18 cellular contexts compared by ENCODE assay signal in the genomic region with DNA sequence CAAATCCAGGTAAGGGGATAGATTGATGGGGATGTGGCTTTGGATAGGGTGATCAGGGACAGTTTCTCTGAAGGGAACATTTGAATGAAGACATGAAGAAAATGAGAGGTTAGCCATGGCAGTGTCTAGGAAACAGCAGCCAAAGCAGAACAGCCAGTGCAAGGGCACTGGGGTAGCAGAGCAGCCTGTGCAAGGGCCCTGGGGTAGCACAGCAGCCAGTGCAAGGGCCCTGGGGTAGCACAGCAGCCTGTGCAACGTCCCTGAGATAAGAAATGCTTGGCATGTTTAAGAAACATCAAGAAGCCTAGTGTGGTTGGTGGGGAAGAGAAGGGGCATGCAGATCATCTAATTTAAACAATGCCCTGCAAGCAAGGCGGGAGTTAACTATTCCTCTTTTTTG.
A peak's percentile ranks its signal among the peaks of the same experiment; 100 is the strongest.
DNase-seq lines count a peak whose midpoint lies in the region; ATAC-seq, FAIRE-seq and TF ChIP-seq lines count a peak whose summit lies in the region.
"Had no signal": no experiment of that assay in that cellular context is flagged by ENCODE, and none has a peak within 500 bp of the region (broad histone marks: within the 10 kb centered on the region; RNA-seq: fewer than 3 reads in every experiment).

No MANE protein-coding gene starts in this region.

- H3K4me1 ChIP-seq in K562 (replicated peaks in 1 of 2; ENCODE audit: control insufficient read depth in 2 of 2, insufficient read depth in 2 of 2, low read length in 2 of 2) (peaks cover 0 to 6% of the 10 kb centered on the region in 2 experiments; a peak in 1 of 5 replicates), upper lobe of right lung (no peaks in the 10 kb centered on the region)

- no peak overlapping the region for H3K4me2 ChIP-seq in K562 (ENCODE audit: insufficient read depth, low read length)

- no peak overlapping the region for H3K9ac ChIP-seq in K562 (ENCODE audit: insufficient read depth in 1 of 2, low read depth in 2 of 2, low read length in 2 of 2)

- no peak overlapping the region for H3K27ac Mint-ChIP-seq in activated CD4-positive, alpha-beta T cell treated with anti-CD3 and anti-CD28 coated beads for 36 hours
- H3K27ac Mint-ChIP-seq: CD4-positive, alpha-beta memory T cell had no signal

- POLR2A ChIA-PET in K562 (lab: Yijun Ruan, JAX) = no interaction called here
- POLR2A ChIA-PET in activated CD4-positive, alpha-beta T cell treated with anti-CD3 and anti-CD28 coated beads for 36 hours (lab: Charles Lee) = no interaction called here

- intact Hi-C loops in K562 (cut with micrococcal nuclease) (no loop called here), posterior vena cava (cut with DNase I) (no loop called here), upper lobe of right lung (cut with DNase I) (no loop called here)
- intact Hi-C loops in activated CD4-positive, alpha-beta T cell treated with anti-CD3 and anti-CD28 coated beads for 36 hours (cut with DNase I, micrococcal nuclease) = no loop called here

- peaks cover 6% of the 10 kb centered on the region for H3K4me1 Mint-ChIP-seq in activated CD4-positive, alpha-beta T cell treated with anti-CD3 and anti-CD28 coated beads for 36 hours

- no peak overlapping the region for H3K27ac ChIP-seq in K562 (ENCODE audit: extremely low read depth, low read depth, low read length)
- no peak overlapping the region for H3K27ac ChIP-seq in upper lobe of right lung

- H2AFZ ChIP-seq in K562 (ENCODE audit: low read depth, low read length) = no peak overlapping the region

- H3K4me3 Mint-ChIP-seq in activated CD4-positive, alpha-beta T cell treated with anti-CD3 and anti-CD28 coated beads for 36 hours = no peak overlapping the region
- H3K4me3 Mint-ChIP-seq: CD4-positive, alpha-beta memory T cell had no signal

- no peaks in the 10 kb centered on the region for H3K36me3 ChIP-seq in K562 (ENCODE audit: control insufficient read depth, insufficient read depth, low read length)
- no peaks in the 10 kb centered on the region for H3K36me3 ChIP-seq in upper lobe of right lung

- TF ChIP-seq CTCF in K562 (IDR thresholded peaks at IDR 0.05 in 2 of 3, conservative IDR thresholded peaks at IDR 0.05 in 1 of 3; ENCODE audit: insufficient read depth in 2 of 3, low read depth in 1 of 3, low read length in 3 of 3) (no peak), upper lobe of right lung (IDR thresholded peaks at IDR 0.05) (no peak)

- no peaks in the 10 kb centered on the region for H4K20me1 ChIP-seq in K562 (replicated peaks; ENCODE audit: control insufficient read depth, insufficient read depth, low read length)

- peaks cover 22 to 24% of the 10 kb centered on the region in 2 experiments for H3K27me3 ChIP-seq in K562 (ENCODE audit: control insufficient read depth in 2 of 2, insufficient read depth in 2 of 2, low read length in 2 of 2)
- H3K27me3 ChIP-seq in upper lobe of right lung = peaks cover 43% of the 10 kb centered on the region

- TF ChIP-seq RAD21 in K562 (CRISPR knock-in tag; conservative IDR thresholded peaks at IDR 0.05 in 1 of 2, IDR thresholded peaks at IDR 0.05 in 1 of 2) = no peak

- H3K27me3 Mint-ChIP-seq in activated CD4-positive, alpha-beta T cell treated with anti-CD3 and anti-CD28 coated beads for 36 hours = peaks cover 59% of the 10 kb centered on the region

- no peaks in the 10 kb centered on the region for H3K79me2 ChIP-seq in K562 (ENCODE audit: control insufficient read depth, insufficient read depth, low read length)

- no peak for TF ChIP-seq POLR2A in K562 (conservative IDR thresholded peaks at IDR 0.05)

- H3K9me3 Mint-ChIP-seq in activated CD4-positive, alpha-beta T cell treated with anti-CD3 and anti-CD28 coated beads for 36 hours (ENCODE audit: low read depth) = peaks cover 2% of the 10 kb centered on the region

- no peak for FAIRE-seq in K562 (lab: Jason Lieb, UNC)
- FAIRE-seq: GM12891, GM18507 had no signal

- no peaks in the 10 kb centered on the region for H3K9me1 ChIP-seq in K562 (ENCODE audit: control insufficient read depth, insufficient read depth, low read length)

- BruUV-seq in K562 (replicated peaks; lab: Mats Ljungman, UMichigan) = no TSS peak

- ATAC-seq in K562 (no peak), upper lobe of right lung (no peak), GM21381 (IDR thresholded peaks at IDR 0.05; ENCODE audit: unreplicated experiment) (no peak)
- ATAC-seq in activated CD4-positive, alpha-beta T cell treated with anti-CD3 and anti-CD28 coated beads for 36 hours = no peak

- H3K9me3 ChIP-seq in K562 (replicated peaks; ENCODE audit: control insufficient read depth, insufficient read depth, low read depth, low read length) (no peaks in the 10 kb centered on the region), upper lobe of right lung (no peaks in the 10 kb centered on the region)

- H3K36me3 Mint-ChIP-seq in activated CD4-positive, alpha-beta T cell treated with anti-CD3 and anti-CD28 coated beads for 36 hours (ENCODE audit: low read depth) = no peaks in the 10 kb centered on the region
- H3K36me3 Mint-ChIP-seq: CD4-positive, alpha-beta memory T cell had no signal

- no peak for TF ChIP-seq EP300 in K562 (IDR thresholded peaks at IDR 0.05; ENCODE audit: low read length)

- 0% methylated on average over 1 of the region's 2 CpGs for WGBS in K562 (ENCODE audit: insufficient coverage, low coverage, missing lambda C conversion rate)

- CTCF ChIA-PET in K562 (lab: Yijun Ruan, JAX; ENCODE audit: low intra/inter-chr PET ratio) = no interaction called here
- CTCF ChIA-PET in activated CD4-positive, alpha-beta T cell treated with anti-CD3 and anti-CD28 coated beads for 36 hours (lab: Charles Lee) = no interaction called here

- no peak for DNase-seq in K562 (ENCODE audit: extremely low read depth in 1 of 4, low spot score in 3 of 4)
- DNase-seq in posterior vena cava (ENCODE audit: low spot score) = peak; percentile 8
- peak; percentile 18 for DNase-seq in upper lobe of right lung
- DNase-seq in activated CD4-positive, alpha-beta T cell treated with anti-CD3 and anti-CD28 coated beads for 36 hours = no peak
- no peak for DNase-seq in middle frontal gyrus (ENCODE audit: extremely low spot score, low spot score)
- DNase-seq: C1 segment of cervical spinal cord; Calu3; CD4-positive, alpha-beta memory T cell; COR-L47; DMS53; DMS79 treated with DMSO at 0.1 percent for 48 hours; GF-D8; GOT3; H7; HCEC 1CT had no signal

- in situ Hi-C loops in K562 (cut with MboI) = no loop called here

- no peak overlapping the region for H3K4me3 ChIP-seq in K562
- no peak overlapping the region for H3K4me3 ChIP-seq in upper lobe of right lung

TF ChIP-seq in K562, 482 proteins besides CTCF, POLR2A, EP300 and RAD21:
- TF ChIP-seq RBM25 (IDR thresholded peaks at IDR 0.05; ENCODE audit: low read depth, low read length, severe bottlenecking) = peak; percentile 42
- no peak for TF ChIP-seq NR4A1 (CRISPR knock-in tag; IDR thresholded peaks at IDR 0.05)
- TF ChIP-seq NR4A1 (tag; IDR thresholded peaks at IDR 0.05) = no peak

Comparison
In these comparisons a context has a peak if more than half of its experiments do, and no peak if none do; other contexts are left out.
1. DNase-seq: peak in posterior vena cava (single experiment) and upper lobe of right lung (single experiment); none in K562 (0 of 4), activated CD4-positive, alpha-beta T cell treated with anti-CD3 and anti-CD28 coated beads for 36 hours (single experiment) and middle frontal gyrus (single experiment).